In genomic region chr12:53159195-53159834, GRCh38 we compare ENCODE assay signal across 8 cellular contexts. TPM values are rescaled to one million over a fixed set of nuclear protein-coding genes. Genes with fewer than 3 reads are reported as not detected.
A peak's percentile ranks its signal among the peaks of the same experiment; 100 is the strongest.
DNase-seq lines count a peak whose midpoint lies in the region; ATAC-seq and TF ChIP-seq lines count a peak whose summit lies in the region.

No MANE protein-coding gene starts in this region.

- no peaks in the 10 kb centered on the region for H3K4me1 ChIP-seq in mesendoderm (ENCODE audit: control insufficient read depth, low read depth, low read length)

- peak overlapping the region; percentile 63 for H3K56ac ChIP-seq in mesendoderm (ENCODE audit: low read length)

- peak; percentile 74 for ATAC-seq in GM19023 (IDR thresholded peaks at IDR 0.05; ENCODE audit: unreplicated experiment)
- peak; percentile 100 for ATAC-seq in effector memory CD8-positive, alpha-beta T cell (replicated peaks)

- no peak overlapping the region for H2BK15ac ChIP-seq in mesendoderm (replicated peaks; ENCODE audit: low read depth)

- H3K9ac ChIP-seq in mesendoderm (ENCODE audit: low read length), result peak overlapping the region; percentile 37

- peak; percentile 100 for TF ChIP-seq CTCF in AG09319 (IDR thresholded peaks at IDR 0.05; ENCODE audit: low read depth, low read length)

- no peaks in the 10 kb centered on the region for H3K36me3 ChIP-seq in mesendoderm (ENCODE audit: control insufficient read depth, insufficient read depth, low read length)

- H3K27me3 ChIP-seq in mesendoderm (ENCODE audit: insufficient read depth, low read length, poor library complexity), result no peaks in the 10 kb centered on the region

- no CpG with 5 or more reads among the region's 14 CpGs for WGBS in mesendoderm (ENCODE audit: extremely low coverage, insufficient coverage, low lambda C conversion rate)

- no peak overlapping the region for H2BK5ac ChIP-seq in mesendoderm (ENCODE audit: low read length)

- H3K27me3 Mint-ChIP-seq in effector memory CD8-positive, alpha-beta T cell, result no peaks in the 10 kb centered on the region

- no peak overlapping the region for H2BK120ac ChIP-seq in mesendoderm (ENCODE audit: low read depth, low read length)

- H4K8ac ChIP-seq in mesendoderm (ENCODE audit: low read depth, low read length), result no peak overlapping the region

- peak; percentile 47 for DNase-seq in AG09319 (ENCODE audit: extremely low read depth, low read depth)
- peak in 72 of 76 experiments; percentile 20 to 87 (median 74) for DNase-seq in HUDEP-2 (lab: John Stamatoyannopoulos, UW; ENCODE audit: unreplicated experiment in 76 of 76)
- DNase-seq in NOMO-1 (lab: John Stamatoyannopoulos, UW; ENCODE audit: unreplicated experiment in 2 of 2), result peak; percentile 50 to 60
- DNase-seq in activated CD8-positive, alpha-beta memory T cell treated with anti-CD3 and anti-CD28 coated beads for 1 hour (ENCODE audit: extremely low read depth in 1 of 2, low read depth in 1 of 2), result peak; percentile 79 to 81
- DNase-seq in effector memory CD8-positive, alpha-beta T cell, result peak; percentile 87 to 90 (median 89)
- DNase-seq in mesendoderm, result peak; percentile 92
- DNase-seq in stimulated activated CD8-positive, alpha-beta memory T cell treated with anti-CD3 and anti-CD28 coated beads, Interleukin-2, amount 100 ng/mL, for 48 hours (ENCODE audit: low read depth in 2 of 2), result peak; percentile 77 to 87

- H3K79me1 ChIP-seq in mesendoderm (ENCODE audit: low read length), result no peaks in the 10 kb centered on the region

- H4K5ac ChIP-seq in mesendoderm (ENCODE audit: low read length), result peak overlapping the region; percentile 35

- H3K4me2 ChIP-seq in mesendoderm (ENCODE audit: low read length), result peak overlapping the region; percentile 41

- H3K36me3 Mint-ChIP-seq in effector memory CD8-positive, alpha-beta T cell (ENCODE audit: insufficient read depth), result peaks cover 5% of the 10 kb centered on the region

- H3K4ac ChIP-seq in mesendoderm (ENCODE audit: low read depth, low read length), result no peak overlapping the region

- no peak overlapping the region for H3K23ac ChIP-seq in mesendoderm (ENCODE audit: low read length)

- no peak overlapping the region for H2AK5ac ChIP-seq in mesendoderm (ENCODE audit: low read length)

- H3K4me3 ChIP-seq in mesendoderm (ENCODE audit: low read length), result no peak overlapping the region

- H3K18ac ChIP-seq in mesendoderm (ENCODE audit: low read length), result no peak overlapping the region

- H3K4me3 Mint-ChIP-seq in effector memory CD8-positive, alpha-beta T cell, result peak overlapping the region in 1 of 2 donors; percentile 27

- H3K79me2 ChIP-seq in mesendoderm (ENCODE audit: control insufficient read depth, insufficient read depth, low read length), result no peaks in the 10 kb centered on the region

- peaks cover 7 to 10% of the 10 kb centered on the region in 2 donors for H3K4me1 Mint-ChIP-seq in effector memory CD8-positive, alpha-beta T cell (ENCODE audit: low read depth in 2 of 2)

- H3K9me3 Mint-ChIP-seq in effector memory CD8-positive, alpha-beta T cell, result no peaks in the 10 kb centered on the region

- H3K27ac ChIP-seq in mesendoderm (ENCODE audit: low read depth, low read length), result no peak overlapping the region

- peak overlapping the region; percentile 30 to 61 for H3K27ac Mint-ChIP-seq in effector memory CD8-positive, alpha-beta T cell

RNA-seq across cellular contexts. Expression of gene ZNF740, which starts 21.2 kb away (rescaled TPM):
- 6.8 TPM for polyA plus RNA-seq in mesendoderm (2013, experiment 1 of 2)
- polyA plus RNA-seq in mesendoderm (2013, experiment 2 of 2), result 7.1 TPM

RNA-seq across cellular contexts. Expression of gene CSAD, which starts 21.4 kb away (rescaled TPM):
- polyA plus RNA-seq in mesendoderm (2013, experiment 1 of 2), result 3.2 TPM
- 3.5 TPM for polyA plus RNA-seq in mesendoderm (2013, experiment 2 of 2)

RNA-seq across cellular contexts. Expression of gene ITGB7, which starts 47.7 kb away (rescaled TPM):
- 0.49 TPM for polyA plus RNA-seq in mesendoderm (2013, experiment 1 of 2)
- 0.88 TPM for polyA plus RNA-seq in mesendoderm (2013, experiment 2 of 2)

RNA-seq across cellular contexts. Expression of gene SOAT2, which starts 56.0 kb away (rescaled TPM):
- polyA plus RNA-seq in mesendoderm (2013, experiment 1 of 2), result not detected
- polyA plus RNA-seq in mesendoderm (2013, experiment 2 of 2), result 0.01 TPM
